14 cellular contexts compared by ENCODE assay signal in the genomic region with DNA sequence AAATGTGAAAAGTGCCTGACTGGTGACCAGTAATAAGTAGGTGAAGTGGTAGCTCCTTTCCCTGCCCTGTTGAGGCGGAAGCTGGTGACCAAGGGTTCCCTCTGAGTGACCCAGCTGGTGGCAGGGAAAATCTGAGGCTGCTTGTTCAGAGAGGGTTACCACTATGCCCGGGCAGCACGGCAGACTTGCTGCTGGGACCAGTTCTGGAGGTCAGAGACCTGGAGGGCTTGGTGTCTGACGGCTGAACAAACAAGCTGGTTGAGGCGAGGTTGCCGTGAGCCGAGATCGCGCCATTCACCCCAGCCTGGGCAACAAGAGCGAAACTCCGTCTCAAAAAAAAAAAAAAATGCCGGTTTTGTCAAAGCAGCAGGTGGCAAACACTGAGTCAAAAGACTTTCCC.
DNase-seq lines count a peak whose midpoint lies in the region; ATAC-seq and TF ChIP-seq lines count a peak whose summit lies in the region.
"Had no signal": no experiment of that assay in that cellular context is flagged by ENCODE, and none has a peak within 500 bp of the region (broad histone marks: within the 10 kb centered on the region; RNA-seq: fewer than 3 reads in every experiment).

No MANE protein-coding gene starts in this region.

- peaks cover 2% of the 10 kb centered on the region for H3K36me3 Mint-ChIP-seq in activated naive CD8-positive, alpha-beta T cell
- H3K36me3 Mint-ChIP-seq in activated naive CD8-positive, alpha-beta T cell treated with anti-CD3 and anti-CD28 coated beads, Interleukin-2, amount 50 U/mL, for 24 hours (ENCODE audit: low read depth), result peaks cover 8% of the 10 kb centered on the region
- H3K36me3 Mint-ChIP-seq in T-helper 17 cell (ENCODE audit: low read depth) (no peaks in the 10 kb centered on the region), endodermal cell (ENCODE audit: low read depth) (no peaks in the 10 kb centered on the region)

- peaks cover 31% of the 10 kb centered on the region for H3K27me3 ChIP-seq in lower lobe of right lung (ENCODE audit: low read depth)
- H3K27me3 ChIP-seq in testis, result no peaks in the 10 kb centered on the region
- H3K27me3 ChIP-seq in endodermal cell (ENCODE audit: control insufficient read depth, insufficient read depth, low read length, poor library complexity, severe bottlenecking), result peaks cover 4% of the 10 kb centered on the region

- TF ChIP-seq CTCF in lower lobe of right lung (IDR thresholded peaks at IDR 0.05) (no peak), testis (IDR thresholded peaks at IDR 0.05) (no peak), endodermal cell (conservative IDR thresholded peaks at IDR 0.05) (no peak)

- no peaks in the 10 kb centered on the region for H3K9me3 Mint-ChIP-seq in activated naive CD8-positive, alpha-beta T cell (ENCODE audit: low read depth)
- H3K9me3 Mint-ChIP-seq in activated naive CD8-positive, alpha-beta T cell treated with anti-CD3 and anti-CD28 coated beads, Interleukin-2, amount 50 U/mL, for 24 hours, result peaks cover 25% of the 10 kb centered on the region
- H3K9me3 Mint-ChIP-seq in endodermal cell, result peaks cover 79% of the 10 kb centered on the region

- no peak overlapping the region for H3K27ac ChIP-seq in lower lobe of right lung
- H3K27ac ChIP-seq in testis, result peak overlapping the region in 1 of 2 donors; percentile 76
- H3K27ac ChIP-seq in endodermal cell (ENCODE audit: low read depth, low read length), result no peak overlapping the region
- H3K27ac ChIP-seq: foreskin keratinocyte had no signal

- no peak for DNase-seq in activated naive CD8-positive, alpha-beta T cell treated with anti-CD3 and anti-CD28 coated beads, Interleukin-2, amount 50 U/mL, for 24 hours
- no peak for DNase-seq in T-helper 17 cell
- DNase-seq in lower lobe of right lung, result no peak
- DNase-seq in testis, result no peak
- no peak for DNase-seq in endodermal cell
- DNase-seq: foreskin keratinocyte; NCI-H187; NCI-H446; spleen; stimulated activated naive B cell treated with anti-CD40 and anti-IgM and Interleukin-4, amounts not matched to agents 10 μg/mL and 1 μg/mL and 100 μg/mL, for 72 hours had no signal

- no peak overlapping the region for H3K9ac ChIP-seq in endodermal cell (ENCODE audit: extremely low read depth, low read length, poor library complexity, severe bottlenecking)

- H3K27ac Mint-ChIP-seq in activated naive CD8-positive, alpha-beta T cell, result no peak overlapping the region
- H3K27ac Mint-ChIP-seq in activated naive CD8-positive, alpha-beta T cell treated with anti-CD3 and anti-CD28 coated beads, Interleukin-2, amount 50 U/mL, for 24 hours, result no peak overlapping the region
- H3K27ac Mint-ChIP-seq in T-helper 17 cell, result peak overlapping the region; percentile 65
- no peak overlapping the region for H3K27ac Mint-ChIP-seq in endodermal cell
- H3K27ac Mint-ChIP-seq: activated T-helper 1 cell treated with anti-CD3 and anti-CD28 coated beads, Interleukin-12 subunit alpha, Interleukin-12 subunit beta, Interleukin-2, Interleukin-4 antibody, amounts not matched to agents 30 ng/mL and 10 ng/mL and 1 ng/mL, durations not matched to agents 14 hours and 24 hours and 36 hours; stimulated activated naive B cell treated with anti-CD40 and anti-IgM and Interleukin-4, amounts not matched to agents 10 μg/mL and 1 μg/mL and 100 μg/mL, for 72 hours had no signal

- peak overlapping the region; percentile 71 for H3K4me3 Mint-ChIP-seq in activated naive CD8-positive, alpha-beta T cell
- no peak overlapping the region for H3K4me3 Mint-ChIP-seq in activated naive CD8-positive, alpha-beta T cell treated with anti-CD3 and anti-CD28 coated beads, Interleukin-2, amount 50 U/mL, for 24 hours
- H3K4me3 Mint-ChIP-seq in T-helper 17 cell, result peak overlapping the region; percentile 76
- no peak overlapping the region for H3K4me3 Mint-ChIP-seq in endodermal cell
- H3K4me3 Mint-ChIP-seq: activated T-helper 1 cell treated with anti-CD3 and anti-CD28 coated beads, Interleukin-12 subunit alpha, Interleukin-12 subunit beta, Interleukin-2, Interleukin-4 antibody, amounts not matched to agents 30 ng/mL and 10 ng/mL and 1 ng/mL, durations not matched to agents 14 hours and 24 hours and 36 hours had no signal

- H3K4me1 ChIP-seq in lower lobe of right lung (no peaks in the 10 kb centered on the region), testis (no peaks in the 10 kb centered on the region), endodermal cell (ENCODE audit: control insufficient read depth, insufficient read depth, low read length) (no peaks in the 10 kb centered on the region)
- H3K4me1 ChIP-seq: foreskin keratinocyte had no signal

- no peak for TF ChIP-seq POLR2A in testis (IDR thresholded peaks at IDR 0.05)

- H3K4me1 Mint-ChIP-seq in activated naive CD8-positive, alpha-beta T cell (ENCODE audit: low read depth), result peaks cover 45% of the 10 kb centered on the region
- peaks cover 11% of the 10 kb centered on the region for H3K4me1 Mint-ChIP-seq in activated naive CD8-positive, alpha-beta T cell treated with anti-CD3 and anti-CD28 coated beads, Interleukin-2, amount 50 U/mL, for 24 hours
- peaks cover 13% of the 10 kb centered on the region for H3K4me1 Mint-ChIP-seq in T-helper 17 cell
- H3K4me1 Mint-ChIP-seq in endodermal cell, result no peaks in the 10 kb centered on the region

- no peaks in the 10 kb centered on the region for H3K9me3 ChIP-seq in T-helper 17 cell (ENCODE audit: control insufficient read depth, low read length, poor library complexity, severe bottlenecking)
- no peaks in the 10 kb centered on the region for H3K9me3 ChIP-seq in lower lobe of right lung
- no peaks in the 10 kb centered on the region for H3K9me3 ChIP-seq in testis
- H3K9me3 ChIP-seq in endodermal cell (ENCODE audit: control insufficient read depth, low read length), result peaks cover 42% of the 10 kb centered on the region

- ATAC-seq in activated naive CD8-positive, alpha-beta T cell treated with anti-CD3 and anti-CD28 coated beads, Interleukin-2, amount 50 U/mL, for 24 hours, result no peak
- ATAC-seq in T-helper 17 cell (no peak), lower lobe of right lung (no peak), HG03095 (IDR thresholded peaks at IDR 0.05; ENCODE audit: unreplicated experiment) (no peak), GM21825 (IDR thresholded peaks at IDR 0.05; ENCODE audit: unreplicated experiment) (no peak)

- intact Hi-C loops in lower lobe of right lung (cut with DNase I) (no loop called here), testis (cut with DNase I; ENCODE audit: low total_unique reads) (no loop called here)

- H3K36me3 ChIP-seq in lower lobe of right lung (no peaks in the 10 kb centered on the region), testis (ENCODE audit: low read depth, missing control alignments) (no peaks in the 10 kb centered on the region), endodermal cell (ENCODE audit: control insufficient read depth, insufficient read depth, low read length) (no peaks in the 10 kb centered on the region)
- H3K36me3 ChIP-seq: spleen had no signal

- no peaks in the 10 kb centered on the region for H3K27me3 Mint-ChIP-seq in activated naive CD8-positive, alpha-beta T cell
- peaks cover 10% of the 10 kb centered on the region for H3K27me3 Mint-ChIP-seq in activated naive CD8-positive, alpha-beta T cell treated with anti-CD3 and anti-CD28 coated beads, Interleukin-2, amount 50 U/mL, for 24 hours
- H3K27me3 Mint-ChIP-seq in T-helper 17 cell (peaks cover 19% of the 10 kb centered on the region), endodermal cell (ENCODE audit: insufficient read depth) (peaks cover 34% of the 10 kb centered on the region)

- H3K4me3 ChIP-seq in lower lobe of right lung (peak overlapping the region; percentile 64), testis (peak overlapping the region; percentile 59 to 74), endodermal cell (ENCODE audit: low read length) (no peak overlapping the region)

- WGBS in testis, 2 donors, result 62 to 68% methylated on average over 10 to 12 of the region's 12 CpGs
- 84 to 91% methylated on average over 9 to 12 of the region's 12 CpGs for WGBS in endodermal cell (ENCODE audit: insufficient coverage in 1 of 2, insufficient read length in 1 of 2), 2 experiments

Comparison
In these comparisons a context has a peak if more than half of its experiments do, and no peak if none do; other contexts are left out.
1. H3K4me3 Mint-ChIP-seq: peak in activated naive CD8-positive, alpha-beta T cell (single experiment) and T-helper 17 cell (single experiment); none in activated naive CD8-positive, alpha-beta T cell treated with anti-CD3 and anti-CD28 coated beads, Interleukin-2, amount 50 U/mL, for 24 hours (single experiment) and endodermal cell (single experiment).